Comparison of ENCODE assay signal across 8 cellular contexts in genomic region chr17:41785876-41786226, GRCh38. TPM values are rescaled to one million over a fixed set of nuclear protein-coding genes. Genes with fewer than 3 reads are reported as not detected.
DNase-seq lines count a peak whose midpoint lies in the region; ATAC-seq and TF ChIP-seq lines count a peak whose summit lies in the region.

No MANE protein-coding gene starts in this region.

- no peak for TF ChIP-seq CTCF in endothelial cell (IDR thresholded peaks at IDR 0.05; ENCODE audit: unreplicated experiment)
- no peak for TF ChIP-seq CTCF in nephron progenitor cell (IDR thresholded peaks at IDR 0.05)

- H3K4me3 Mint-ChIP-seq in endothelial cell (ENCODE audit: unreplicated experiment): peak overlapping the region; percentile 97
- peak overlapping the region; percentile 92 for H3K4me3 Mint-ChIP-seq in nephron progenitor cell

- H3K27me3 Mint-ChIP-seq in endothelial cell (ENCODE audit: unreplicated experiment) (peaks cover 16% of the 10 kb centered on the region), nephron progenitor cell (ENCODE audit: low read depth, poor library complexity) (peaks cover 11% of the 10 kb centered on the region)

- H3K4me1 Mint-ChIP-seq in endothelial cell (ENCODE audit: unreplicated experiment) (peaks cover 37% of the 10 kb centered on the region), nephron progenitor cell (peaks cover 51% of the 10 kb centered on the region)

- H3K9me3 Mint-ChIP-seq in endothelial cell (ENCODE audit: unreplicated experiment) (no peaks in the 10 kb centered on the region), nephron progenitor cell (no peaks in the 10 kb centered on the region)

- peak overlapping the region; percentile 82 for H3K27ac Mint-ChIP-seq in endothelial cell (ENCODE audit: unreplicated experiment)
- H3K27ac Mint-ChIP-seq in nephron progenitor cell: peak overlapping the region; percentile 95

- H3K36me3 Mint-ChIP-seq in endothelial cell (ENCODE audit: low read depth, unreplicated experiment) (peaks cover 28% of the 10 kb centered on the region), nephron progenitor cell (ENCODE audit: low read depth) (peaks cover 11% of the 10 kb centered on the region)

- no peak for ATAC-seq in HG03097 (IDR thresholded peaks at IDR 0.05; ENCODE audit: low FRiP score, unreplicated experiment)

- DNase-seq in ELF-1 (ENCODE audit: low read depth, low spot score): peak; percentile 70
- DNase-seq in NCI-H748 treated with DMSO at 0.1 percent for 48 hours (lab: John Stamatoyannopoulos, UW): peak; percentile 5
- no peak for DNase-seq in endothelial cell (ENCODE audit: low spot score)
- no peak for DNase-seq in nephron progenitor cell
- no peak for DNase-seq in GF-D8 (lab: John Stamatoyannopoulos, UW)
- DNase-seq in SIG-M5 treated with dmso at 0.1 percent for 504 hours (lab: John Stamatoyannopoulos, UW; ENCODE audit: unreplicated experiment): no peak
- DNase-seq in activated CD4-positive, CD25-positive, alpha-beta regulatory T cell (lab: John Stamatoyannopoulos, UW): no peak

RNA-seq across cellular contexts. Expression of gene JUP, which starts 0.7 kb away (rescaled TPM):
- 330 TPM for total RNA-seq in endothelial cell (ENCODE audit: unreplicated experiment)

RNA-seq across cellular contexts. Expression of gene P3H4, which starts 25.9 kb away (rescaled TPM):
- total RNA-seq in endothelial cell (ENCODE audit: unreplicated experiment): 22.6 TPM

RNA-seq across cellular contexts. Expression of gene FKBP10, which starts 27.0 kb away (rescaled TPM):
- total RNA-seq in endothelial cell (ENCODE audit: unreplicated experiment): 167 TPM

RNA-seq across cellular contexts. Expression of gene NT5C3B, which starts 50.2 kb away (rescaled TPM):
- total RNA-seq in endothelial cell (ENCODE audit: unreplicated experiment): 79.9 TPM

RNA-seq across cellular contexts. Expression of gene HAP1, which starts 51.4 kb away (rescaled TPM):
- 18.1 TPM for total RNA-seq in endothelial cell (ENCODE audit: unreplicated experiment)

Comparison
In these comparisons a context has a peak if more than half of its experiments do, and no peak if none do; other contexts are left out.
1. DNase-seq: peak in ELF-1 (single experiment) and NCI-H748 treated with DMSO at 0.1 percent for 48 hours (single experiment); none in endothelial cell (single experiment), nephron progenitor cell (single experiment), GF-D8 (single experiment), SIG-M5 treated with dmso at 0.1 percent for 504 hours (single experiment) and activated CD4-positive, CD25-positive, alpha-beta regulatory T cell (0 of 4).